Comparison of ENCODE assay signal across 1 cellular context in the genomic region with DNA sequence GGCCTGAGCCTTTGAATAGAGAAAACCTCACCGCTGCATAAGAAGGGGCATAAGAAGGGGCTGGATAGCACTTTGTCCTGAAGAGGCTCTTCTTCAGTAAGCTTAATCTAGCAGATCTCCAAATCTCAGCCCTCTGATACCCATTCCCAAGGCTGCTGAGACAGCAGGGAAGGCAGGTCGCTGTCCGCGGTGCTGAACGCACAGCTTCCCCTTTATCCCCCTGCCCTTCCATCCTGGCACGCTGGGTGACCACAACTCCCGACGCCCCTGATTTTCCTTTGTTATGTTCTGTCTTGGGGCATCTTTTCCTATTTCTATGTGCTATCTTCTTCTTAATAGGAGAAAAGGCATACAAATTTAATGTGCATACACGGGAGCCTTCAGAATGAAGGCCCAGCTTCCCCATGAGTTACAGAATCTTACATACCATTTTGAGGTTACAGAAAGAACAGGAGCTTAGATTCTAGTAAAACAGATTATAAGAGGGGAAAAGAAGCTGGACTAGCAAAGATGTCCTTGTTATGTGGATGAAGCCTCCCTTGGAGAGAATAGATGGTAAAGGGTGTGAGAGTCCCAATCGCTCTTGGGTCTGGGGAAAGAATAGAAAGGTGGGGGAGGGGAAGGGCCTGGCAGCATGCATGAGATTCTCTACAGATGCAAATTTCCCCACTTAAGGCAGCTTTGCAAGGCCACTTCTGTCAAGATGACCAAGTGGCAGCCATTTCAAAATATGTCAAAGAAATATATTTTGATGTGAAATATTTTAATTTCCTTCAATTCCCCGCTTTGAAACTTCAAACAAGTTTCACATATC.
TF ChIP-seq lines count a peak whose summit lies in the region.

No MANE protein-coding gene starts in this region.

TF ChIP-seq in HepG2, 621 proteins besides CTCF, POLR2A, EP300 and RAD21 (continued from another document and continues in another):
- TF ChIP-seq, protein P1, sequence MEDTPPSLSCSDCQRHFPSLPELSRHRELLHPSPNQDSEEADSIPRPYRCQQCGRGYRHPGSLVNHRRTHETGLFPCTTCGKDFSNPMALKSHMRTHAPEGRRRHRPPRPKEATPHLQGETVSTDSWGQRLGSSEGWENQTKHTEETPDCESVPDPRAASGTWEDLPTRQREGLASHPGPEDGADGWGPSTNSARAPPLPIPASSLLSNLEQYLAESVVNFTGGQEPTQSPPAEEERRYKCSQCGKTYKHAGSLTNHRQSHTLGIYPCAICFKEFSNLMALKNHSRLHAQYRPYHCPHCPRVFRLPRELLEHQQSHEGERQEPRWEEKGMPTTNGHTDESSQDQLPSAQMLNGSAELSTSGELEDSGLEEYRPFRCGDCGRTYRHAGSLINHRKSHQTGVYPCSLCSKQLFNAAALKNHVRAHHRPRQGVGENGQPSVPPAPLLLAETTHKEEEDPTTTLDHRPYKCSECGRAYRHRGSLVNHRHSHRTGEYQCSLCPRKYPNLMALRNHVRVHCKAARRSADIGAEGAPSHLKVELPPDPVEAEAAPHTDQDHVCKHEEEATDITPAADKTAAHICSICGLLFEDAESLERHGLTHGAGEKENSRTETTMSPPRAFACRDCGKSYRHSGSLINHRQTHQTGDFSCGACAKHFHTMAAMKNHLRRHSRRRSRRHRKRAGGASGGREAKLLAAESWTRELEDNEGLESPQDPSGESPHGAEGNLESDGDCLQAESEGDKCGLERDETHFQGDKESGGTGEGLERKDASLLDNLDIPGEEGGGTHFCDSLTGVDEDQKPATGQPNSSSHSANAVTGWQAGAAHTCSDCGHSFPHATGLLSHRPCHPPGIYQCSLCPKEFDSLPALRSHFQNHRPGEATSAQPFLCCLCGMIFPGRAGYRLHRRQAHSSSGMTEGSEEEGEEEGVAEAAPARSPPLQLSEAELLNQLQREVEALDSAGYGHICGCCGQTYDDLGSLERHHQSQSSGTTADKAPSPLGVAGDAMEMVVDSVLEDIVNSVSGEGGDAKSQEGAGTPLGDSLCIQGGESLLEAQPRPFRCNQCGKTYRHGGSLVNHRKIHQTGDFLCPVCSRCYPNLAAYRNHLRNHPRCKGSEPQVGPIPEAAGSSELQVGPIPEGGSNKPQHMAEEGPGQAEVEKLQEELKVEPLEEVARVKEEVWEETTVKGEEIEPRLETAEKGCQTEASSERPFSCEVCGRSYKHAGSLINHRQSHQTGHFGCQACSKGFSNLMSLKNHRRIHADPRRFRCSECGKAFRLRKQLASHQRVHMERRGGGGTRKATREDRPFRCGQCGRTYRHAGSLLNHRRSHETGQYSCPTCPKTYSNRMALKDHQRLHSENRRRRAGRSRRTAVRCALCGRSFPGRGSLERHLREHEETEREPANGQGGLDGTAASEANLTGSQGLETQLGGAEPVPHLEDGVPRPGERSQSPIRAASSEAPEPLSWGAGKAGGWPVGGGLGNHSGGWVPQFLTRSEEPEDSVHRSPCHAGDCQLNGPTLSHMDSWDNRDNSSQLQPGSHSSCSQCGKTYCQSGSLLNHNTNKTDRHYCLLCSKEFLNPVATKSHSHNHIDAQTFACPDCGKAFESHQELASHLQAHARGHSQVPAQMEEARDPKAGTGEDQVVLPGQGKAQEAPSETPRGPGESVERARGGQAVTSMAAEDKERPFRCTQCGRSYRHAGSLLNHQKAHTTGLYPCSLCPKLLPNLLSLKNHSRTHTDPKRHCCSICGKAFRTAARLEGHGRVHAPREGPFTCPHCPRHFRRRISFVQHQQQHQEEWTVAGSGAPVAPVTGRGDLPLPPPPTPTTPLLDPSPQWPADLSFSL (CRISPR knock-in tag; IDR thresholded peaks at IDR 0.05): no peak
- TF ChIP-seq RFXAP (CRISPR knock-in tag; IDR thresholded peaks at IDR 0.05; ENCODE audit: borderline replicate concordance): 0 out of 2 replicates have a peak, but pooled peaks have one; percentile 34
- TF ChIP-seq ASH2L (IDR thresholded peaks at IDR 0.05; ENCODE audit: insufficient read length, low read depth, low read length): no peak
- TF ChIP-seq, protein P2, sequence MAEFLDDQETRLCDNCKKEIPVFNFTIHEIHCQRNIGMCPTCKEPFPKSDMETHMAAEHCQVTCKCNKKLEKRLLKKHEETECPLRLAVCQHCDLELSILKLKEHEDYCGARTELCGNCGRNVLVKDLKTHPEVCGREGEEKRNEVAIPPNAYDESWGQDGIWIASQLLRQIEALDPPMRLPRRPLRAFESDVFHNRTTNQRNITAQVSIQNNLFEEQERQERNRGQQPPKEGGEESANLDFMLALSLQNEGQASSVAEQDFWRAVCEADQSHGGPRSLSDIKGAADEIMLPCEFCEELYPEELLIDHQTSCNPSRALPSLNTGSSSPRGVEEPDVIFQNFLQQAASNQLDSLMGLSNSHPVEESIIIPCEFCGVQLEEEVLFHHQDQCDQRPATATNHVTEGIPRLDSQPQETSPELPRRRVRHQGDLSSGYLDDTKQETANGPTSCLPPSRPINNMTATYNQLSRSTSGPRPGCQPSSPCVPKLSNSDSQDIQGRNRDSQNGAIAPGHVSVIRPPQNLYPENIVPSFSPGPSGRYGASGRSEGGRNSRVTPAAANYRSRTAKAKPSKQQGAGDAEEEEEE (CRISPR knock-in tag; IDR thresholded peaks at IDR 0.05; ENCODE audit: borderline replicate concordance): no peak
- no peak for TF ChIP-seq ZNF556 (CRISPR knock-in tag; IDR thresholded peaks at IDR 0.05; ENCODE audit: borderline replicate concordance)
- no peak for TF ChIP-seq ARID2 (CRISPR knock-in tag; IDR thresholded peaks at IDR 0.05; ENCODE audit: borderline replicate concordance)
- no peak for TF ChIP-seq NR2F1 (CRISPR knock-in tag; IDR thresholded peaks at IDR 0.05)
- TF ChIP-seq ZNF558 (CRISPR knock-in tag; IDR thresholded peaks at IDR 0.05; ENCODE audit: borderline replicate concordance): peak; percentile 50; the same call in 1 of the 2 replicates
- TF ChIP-seq, protein P3, sequence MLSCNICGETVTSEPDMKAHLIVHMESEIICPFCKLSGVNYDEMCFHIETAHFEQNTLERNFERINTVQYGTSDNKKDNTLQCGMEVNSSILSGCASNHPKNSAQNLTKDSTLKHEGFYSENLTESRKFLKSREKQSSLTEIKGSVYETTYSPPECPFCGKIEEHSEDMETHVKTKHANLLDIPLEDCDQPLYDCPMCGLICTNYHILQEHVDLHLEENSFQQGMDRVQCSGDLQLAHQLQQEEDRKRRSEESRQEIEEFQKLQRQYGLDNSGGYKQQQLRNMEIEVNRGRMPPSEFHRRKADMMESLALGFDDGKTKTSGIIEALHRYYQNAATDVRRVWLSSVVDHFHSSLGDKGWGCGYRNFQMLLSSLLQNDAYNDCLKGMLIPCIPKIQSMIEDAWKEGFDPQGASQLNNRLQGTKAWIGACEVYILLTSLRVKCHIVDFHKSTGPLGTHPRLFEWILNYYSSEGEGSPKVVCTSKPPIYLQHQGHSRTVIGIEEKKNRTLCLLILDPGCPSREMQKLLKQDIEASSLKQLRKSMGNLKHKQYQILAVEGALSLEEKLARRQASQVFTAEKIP (CRISPR knock-in tag; IDR thresholded peaks at IDR 0.05; ENCODE audit: borderline replicate concordance): no peak
- no peak for TF ChIP-seq GZF1 (CRISPR knock-in tag; IDR thresholded peaks at IDR 0.05)
- TF ChIP-seq, protein P4, sequence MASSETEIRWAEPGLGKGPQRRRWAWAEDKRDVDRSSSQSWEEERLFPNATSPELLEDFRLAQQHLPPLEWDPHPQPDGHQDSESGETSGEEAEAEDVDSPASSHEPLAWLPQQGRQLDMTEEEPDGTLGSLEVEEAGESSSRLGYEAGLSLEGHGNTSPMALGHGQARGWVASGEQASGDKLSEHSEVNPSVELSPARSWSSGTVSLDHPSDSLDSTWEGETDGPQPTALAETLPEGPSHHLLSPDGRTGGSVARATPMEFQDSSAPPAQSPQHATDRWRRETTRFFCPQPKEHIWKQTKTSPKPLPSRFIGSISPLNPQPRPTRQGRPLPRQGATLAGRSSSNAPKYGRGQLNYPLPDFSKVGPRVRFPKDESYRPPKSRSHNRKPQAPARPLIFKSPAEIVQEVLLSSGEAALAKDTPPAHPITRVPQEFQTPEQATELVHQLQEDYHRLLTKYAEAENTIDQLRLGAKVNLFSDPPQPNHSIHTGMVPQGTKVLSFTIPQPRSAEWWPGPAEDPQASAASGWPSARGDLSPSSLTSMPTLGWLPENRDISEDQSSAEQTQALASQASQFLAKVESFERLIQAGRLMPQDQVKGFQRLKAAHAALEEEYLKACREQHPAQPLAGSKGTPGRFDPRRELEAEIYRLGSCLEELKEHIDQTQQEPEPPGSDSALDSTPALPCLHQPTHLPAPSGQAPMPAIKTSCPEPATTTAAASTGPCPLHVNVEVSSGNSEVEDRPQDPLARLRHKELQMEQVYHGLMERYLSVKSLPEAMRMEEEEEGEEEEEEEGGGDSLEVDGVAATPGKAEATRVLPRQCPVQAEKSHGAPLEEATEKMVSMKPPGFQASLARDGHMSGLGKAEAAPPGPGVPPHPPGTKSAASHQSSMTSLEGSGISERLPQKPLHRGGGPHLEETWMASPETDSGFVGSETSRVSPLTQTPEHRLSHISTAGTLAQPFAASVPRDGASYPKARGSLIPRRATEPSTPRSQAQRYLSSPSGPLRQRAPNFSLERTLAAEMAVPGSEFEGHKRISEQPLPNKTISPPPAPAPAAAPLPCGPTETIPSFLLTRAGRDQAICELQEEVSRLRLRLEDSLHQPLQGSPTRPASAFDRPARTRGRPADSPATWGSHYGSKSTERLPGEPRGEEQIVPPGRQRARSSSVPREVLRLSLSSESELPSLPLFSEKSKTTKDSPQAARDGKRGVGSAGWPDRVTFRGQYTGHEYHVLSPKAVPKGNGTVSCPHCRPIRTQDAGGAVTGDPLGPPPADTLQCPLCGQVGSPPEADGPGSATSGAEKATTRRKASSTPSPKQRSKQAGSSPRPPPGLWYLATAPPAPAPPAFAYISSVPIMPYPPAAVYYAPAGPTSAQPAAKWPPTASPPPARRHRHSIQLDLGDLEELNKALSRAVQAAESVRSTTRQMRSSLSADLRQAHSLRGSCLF (CRISPR knock-in tag; IDR thresholded peaks at IDR 0.05; ENCODE audit: borderline replicate concordance): 0 out of 2 replicates have a peak, but pooled peaks have one; percentile 63
- no peak for TF ChIP-seq RBM22 (optimal IDR thresholded peaks at IDR 0.05; ENCODE audit: low read length)
- TF ChIP-seq ZNF878 (CRISPR knock-in tag; IDR thresholded peaks at IDR 0.05): peak; percentile 48; the same call in 1 of the 2 replicates
- 0 out of 2 replicates have a peak, but pooled peaks have one; percentile 25 for TF ChIP-seq ZMYM4 (CRISPR knock-in tag; IDR thresholded peaks at IDR 0.05)
- TF ChIP-seq POLR2AphosphoS5 (IDR thresholded peaks at IDR 0.05; ENCODE audit: low read depth, low read length): no peak
- TF ChIP-seq, protein P5, sequence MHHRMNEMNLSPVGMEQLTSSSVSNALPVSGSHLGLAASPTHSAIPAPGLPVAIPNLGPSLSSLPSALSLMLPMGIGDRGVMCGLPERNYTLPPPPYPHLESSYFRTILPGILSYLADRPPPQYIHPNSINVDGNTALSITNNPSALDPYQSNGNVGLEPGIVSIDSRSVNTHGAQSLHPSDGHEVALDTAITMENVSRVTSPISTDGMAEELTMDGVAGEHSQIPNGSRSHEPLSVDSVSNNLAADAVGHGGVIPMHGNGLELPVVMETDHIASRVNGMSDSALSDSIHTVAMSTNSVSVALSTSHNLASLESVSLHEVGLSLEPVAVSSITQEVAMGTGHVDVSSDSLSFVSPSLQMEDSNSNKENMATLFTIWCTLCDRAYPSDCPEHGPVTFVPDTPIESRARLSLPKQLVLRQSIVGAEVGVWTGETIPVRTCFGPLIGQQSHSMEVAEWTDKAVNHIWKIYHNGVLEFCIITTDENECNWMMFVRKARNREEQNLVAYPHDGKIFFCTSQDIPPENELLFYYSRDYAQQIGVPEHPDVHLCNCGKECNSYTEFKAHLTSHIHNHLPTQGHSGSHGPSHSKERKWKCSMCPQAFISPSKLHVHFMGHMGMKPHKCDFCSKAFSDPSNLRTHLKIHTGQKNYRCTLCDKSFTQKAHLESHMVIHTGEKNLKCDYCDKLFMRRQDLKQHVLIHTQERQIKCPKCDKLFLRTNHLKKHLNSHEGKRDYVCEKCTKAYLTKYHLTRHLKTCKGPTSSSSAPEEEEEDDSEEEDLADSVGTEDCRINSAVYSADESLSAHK (CRISPR knock-in tag; IDR thresholded peaks at IDR 0.05; ENCODE audit: borderline replicate concordance): no peak
- no peak for TF ChIP-seq HIVEP1 (CRISPR knock-in tag; IDR thresholded peaks at IDR 0.05)
- TF ChIP-seq NCOA2 (CRISPR knock-in tag; IDR thresholded peaks at IDR 0.05): 0 out of 2 replicates have a peak, but pooled peaks have one; percentile 29
- TF ChIP-seq FOXO1 (CRISPR knock-in tag; IDR thresholded peaks at IDR 0.05): 0 out of 2 replicates have a peak, but pooled peaks have one; percentile 44
- TF ChIP-seq, protein P6, sequence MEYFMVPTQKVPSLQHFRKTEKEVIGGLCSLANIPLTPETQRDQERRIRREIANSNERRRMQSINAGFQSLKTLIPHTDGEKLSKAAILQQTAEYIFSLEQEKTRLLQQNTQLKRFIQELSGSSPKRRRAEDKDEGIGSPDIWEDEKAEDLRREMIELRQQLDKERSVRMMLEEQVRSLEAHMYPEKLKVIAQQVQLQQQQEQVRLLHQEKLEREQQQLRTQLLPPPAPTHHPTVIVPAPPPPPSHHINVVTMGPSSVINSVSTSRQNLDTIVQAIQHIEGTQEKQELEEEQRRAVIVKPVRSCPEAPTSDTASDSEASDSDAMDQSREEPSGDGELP (IDR thresholded peaks at IDR 0.05; ENCODE audit: borderline replicate concordance, low read depth): no peak
- peak; percentile 85; the same call in 1 of the 2 replicates for TF ChIP-seq DNMT3B (CRISPR knock-in tag; conservative IDR thresholded peaks at IDR 0.05)
- TF ChIP-seq, protein P7, sequence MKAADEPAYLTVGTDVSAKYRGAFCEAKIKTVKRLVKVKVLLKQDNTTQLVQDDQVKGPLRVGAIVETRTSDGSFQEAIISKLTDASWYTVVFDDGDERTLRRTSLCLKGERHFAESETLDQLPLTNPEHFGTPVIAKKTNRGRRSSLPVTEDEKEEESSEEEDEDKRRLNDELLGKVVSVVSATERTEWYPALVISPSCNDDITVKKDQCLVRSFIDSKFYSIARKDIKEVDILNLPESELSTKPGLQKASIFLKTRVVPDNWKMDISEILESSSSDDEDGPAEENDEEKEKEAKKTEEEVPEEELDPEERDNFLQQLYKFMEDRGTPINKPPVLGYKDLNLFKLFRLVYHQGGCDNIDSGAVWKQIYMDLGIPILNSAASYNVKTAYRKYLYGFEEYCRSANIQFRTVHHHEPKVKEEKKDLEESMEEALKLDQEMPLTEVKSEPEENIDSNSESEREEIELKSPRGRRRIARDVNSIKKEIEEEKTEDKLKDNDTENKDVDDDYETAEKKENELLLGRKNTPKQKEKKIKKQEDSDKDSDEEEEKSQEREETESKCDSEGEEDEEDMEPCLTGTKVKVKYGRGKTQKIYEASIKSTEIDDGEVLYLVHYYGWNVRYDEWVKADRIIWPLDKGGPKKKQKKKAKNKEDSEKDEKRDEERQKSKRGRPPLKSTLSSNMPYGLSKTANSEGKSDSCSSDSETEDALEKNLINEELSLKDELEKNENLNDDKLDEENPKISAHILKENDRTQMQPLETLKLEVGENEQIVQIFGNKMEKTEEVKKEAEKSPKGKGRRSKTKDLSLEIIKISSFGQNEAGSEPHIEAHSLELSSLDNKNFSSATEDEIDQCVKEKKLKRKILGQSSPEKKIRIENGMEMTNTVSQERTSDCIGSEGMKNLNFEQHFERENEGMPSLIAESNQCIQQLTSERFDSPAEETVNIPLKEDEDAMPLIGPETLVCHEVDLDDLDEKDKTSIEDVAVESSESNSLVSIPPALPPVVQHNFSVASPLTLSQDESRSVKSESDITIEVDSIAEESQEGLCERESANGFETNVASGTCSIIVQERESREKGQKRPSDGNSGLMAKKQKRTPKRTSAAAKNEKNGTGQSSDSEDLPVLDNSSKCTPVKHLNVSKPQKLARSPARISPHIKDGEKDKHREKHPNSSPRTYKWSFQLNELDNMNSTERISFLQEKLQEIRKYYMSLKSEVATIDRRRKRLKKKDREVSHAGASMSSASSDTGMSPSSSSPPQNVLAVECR (CRISPR knock-in tag; IDR thresholded peaks at IDR 0.05; ENCODE audit: borderline replicate concordance): no peak
- no peak for TF ChIP-seq RORA (CRISPR knock-in tag; IDR thresholded peaks at IDR 0.05)
